In the genomic region with DNA sequence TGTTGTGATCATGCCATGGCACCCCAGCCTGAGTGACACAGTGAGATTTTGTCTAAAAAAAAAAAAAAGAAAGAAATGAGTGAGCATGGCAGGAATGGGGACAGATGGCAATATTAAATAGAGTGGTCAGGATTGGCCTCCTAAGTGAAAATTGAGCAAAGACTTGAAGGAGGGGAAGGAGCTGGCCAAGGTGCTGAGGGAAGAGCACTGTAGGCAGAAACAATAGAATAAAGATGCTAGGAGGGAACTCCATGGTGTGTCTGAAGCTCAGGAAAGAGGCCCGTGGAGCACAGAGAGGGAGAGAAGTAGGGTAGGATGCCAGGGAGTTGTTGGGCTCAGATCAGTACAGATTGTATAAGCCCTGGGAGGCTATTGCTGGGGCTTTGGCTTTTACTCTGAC, we compare ENCODE assay signal across 1 cellular context.
TF ChIP-seq lines count a peak whose summit lies in the region.

No MANE protein-coding gene starts in this region.

TF ChIP-seq in HepG2, 621 proteins besides CTCF, POLR2A, EP300 and RAD21 (continued from another document):
- TF ChIP-seq GABPA (IDR thresholded peaks at IDR 0.05; ENCODE audit: low read depth, low read length) (no peak), GABPA (CRISPR knock-in tag; IDR thresholded peaks at IDR 0.05; ENCODE audit: low read depth) (no peak), HES4 (CRISPR knock-in tag; IDR thresholded peaks at IDR 0.05; ENCODE audit: borderline replicate concordance) (no peak)
- TF ChIP-seq, protein P1, sequence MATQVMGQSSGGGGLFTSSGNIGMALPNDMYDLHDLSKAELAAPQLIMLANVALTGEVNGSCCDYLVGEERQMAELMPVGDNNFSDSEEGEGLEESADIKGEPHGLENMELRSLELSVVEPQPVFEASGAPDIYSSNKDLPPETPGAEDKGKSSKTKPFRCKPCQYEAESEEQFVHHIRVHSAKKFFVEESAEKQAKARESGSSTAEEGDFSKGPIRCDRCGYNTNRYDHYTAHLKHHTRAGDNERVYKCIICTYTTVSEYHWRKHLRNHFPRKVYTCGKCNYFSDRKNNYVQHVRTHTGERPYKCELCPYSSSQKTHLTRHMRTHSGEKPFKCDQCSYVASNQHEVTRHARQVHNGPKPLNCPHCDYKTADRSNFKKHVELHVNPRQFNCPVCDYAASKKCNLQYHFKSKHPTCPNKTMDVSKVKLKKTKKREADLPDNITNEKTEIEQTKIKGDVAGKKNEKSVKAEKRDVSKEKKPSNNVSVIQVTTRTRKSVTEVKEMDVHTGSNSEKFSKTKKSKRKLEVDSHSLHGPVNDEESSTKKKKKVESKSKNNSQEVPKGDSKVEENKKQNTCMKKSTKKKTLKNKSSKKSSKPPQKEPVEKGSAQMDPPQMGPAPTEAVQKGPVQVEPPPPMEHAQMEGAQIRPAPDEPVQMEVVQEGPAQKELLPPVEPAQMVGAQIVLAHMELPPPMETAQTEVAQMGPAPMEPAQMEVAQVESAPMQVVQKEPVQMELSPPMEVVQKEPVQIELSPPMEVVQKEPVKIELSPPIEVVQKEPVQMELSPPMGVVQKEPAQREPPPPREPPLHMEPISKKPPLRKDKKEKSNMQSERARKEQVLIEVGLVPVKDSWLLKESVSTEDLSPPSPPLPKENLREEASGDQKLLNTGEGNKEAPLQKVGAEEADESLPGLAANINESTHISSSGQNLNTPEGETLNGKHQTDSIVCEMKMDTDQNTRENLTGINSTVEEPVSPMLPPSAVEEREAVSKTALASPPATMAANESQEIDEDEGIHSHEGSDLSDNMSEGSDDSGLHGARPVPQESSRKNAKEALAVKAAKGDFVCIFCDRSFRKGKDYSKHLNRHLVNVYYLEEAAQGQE (IDR thresholded peaks at IDR 0.05; ENCODE audit: borderline replicate concordance in 1 of 2, low read depth in 1 of 2, low read length in 2 of 2), result peak; percentile 12 to 86
- TF ChIP-seq, protein P2, sequence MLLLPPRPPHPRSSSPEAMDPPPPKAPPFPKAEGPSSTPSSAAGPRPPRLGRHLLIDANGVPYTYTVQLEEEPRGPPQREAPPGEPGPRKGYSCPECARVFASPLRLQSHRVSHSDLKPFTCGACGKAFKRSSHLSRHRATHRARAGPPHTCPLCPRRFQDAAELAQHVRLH (CRISPR knock-in tag; IDR thresholded peaks at IDR 0.05; ENCODE audit: borderline replicate concordance, low read depth), result no peak
